16 cellular contexts compared by ENCODE assay signal in genomic region chr4:86600007-86600653, GRCh38. TPM values are rescaled to one million over a fixed set of nuclear protein-coding genes. Genes with fewer than 3 reads are reported as not detected.
A peak's percentile ranks its signal among the peaks of the same experiment; 100 is the strongest.
DNase-seq lines count a peak whose midpoint lies in the region; ATAC-seq and TF ChIP-seq lines count a peak whose summit lies in the region.
"Had no signal": no experiment of that assay in that cellular context is flagged by ENCODE, and none has a peak within 500 bp of the region (broad histone marks: within the 10 kb centered on the region; RNA-seq: fewer than 3 reads in every experiment).

No MANE protein-coding gene starts in this region.

- H4K20me1 ChIP-seq in GM23248 (ENCODE audit: insufficient read depth) = no peaks in the 10 kb centered on the region

- H3K9ac ChIP-seq in GM23248 = no peak overlapping the region

- H3K4me1 ChIP-seq in A673 (ENCODE audit: insufficient read depth, low read length, poor library complexity, severe bottlenecking) (peaks cover 29% of the 10 kb centered on the region), GM23248 (ENCODE audit: insufficient read depth) (peaks cover 20% of the 10 kb centered on the region), RWPE2 (ENCODE audit: insufficient read depth, poor library complexity, severe bottlenecking) (peaks cover 50% of the 10 kb centered on the region), esophagus squamous epithelium (peaks cover 7 to 83% (median 12%) of the 10 kb centered on the region in 3 donors)

- ATAC-seq in RWPE2 (ENCODE audit: low read depth) = 0 out of 3 replicates have a peak, but pooled peaks have one; percentile 25
- ATAC-seq in GM21529 (IDR thresholded peaks at IDR 0.05; ENCODE audit: unreplicated experiment) = no peak

- no peak for TF ChIP-seq POLR2A in esophagus squamous epithelium (IDR thresholded peaks at IDR 0.05)

- no peak for DNase-seq in A673 (ENCODE audit: low spot score)
- peak; percentile 6 for DNase-seq in GM23248
- DNase-seq in RWPE2 (ENCODE audit: low spot score) = no peak
- DNase-seq in kidney tubule cell (ENCODE audit: low spot score) = peak; percentile 30
- no peak for DNase-seq in COLO668 (lab: John Stamatoyannopoulos, UW; ENCODE audit: unreplicated experiment)
- DNase-seq in esophagus squamous epithelium (lab: John Stamatoyannopoulos, UW) = no peak
- DNase-seq: C1 segment of cervical spinal cord, GF-D8, NCI-H1092 treated with DMSO at 0.1 percent for 48 hours, NCI-H146, NCI-H2029 treated with DMSO at 0.1 percent for 48 hours, NCI-H446 treated with DMSO at 0.1 percent for 48 hours, SHP77 treated with DMSO at 0.1 percent for 48 hours had no signal

- intact Hi-C loops in A673 (cut with micrococcal nuclease; ENCODE audit: unreplicated experiment) (no loop called here), esophagus squamous epithelium (cut with DNase I) (no loop called here)

- peaks cover 17% of the 10 kb centered on the region for H3F3A ChIP-seq in GM23248 (ENCODE audit: insufficient read depth)

- H3K9me2 ChIP-seq in GM23248 (ENCODE audit: insufficient read depth) = no peaks in the 10 kb centered on the region

- H3K27ac ChIP-seq in A673 (ENCODE audit: low read depth, low read length, poor library complexity, severe bottlenecking) (no peak overlapping the region), GM23248 (no peak overlapping the region), RWPE2 (ENCODE audit: poor library complexity, severe bottlenecking) (no peak overlapping the region), esophagus squamous epithelium (no peak overlapping the region)

- POLR2A ChIA-PET in A673 (lab: Charles Lee; ENCODE audit: low non-redundant PET) = no interaction called here

- H3K36me3 ChIP-seq in A673 (ENCODE audit: insufficient read depth, low read length, poor library complexity, severe bottlenecking) (peaks cover 6% of the 10 kb centered on the region), GM23248 (ENCODE audit: low read depth) (no peaks in the 10 kb centered on the region), RWPE2 (ENCODE audit: low read depth) (no peaks in the 10 kb centered on the region; the same call in 1 of the 2 replicates), esophagus squamous epithelium (no peaks in the 10 kb centered on the region)

- peak overlapping the region; percentile 15 for H3K4me3 ChIP-seq in A673 (ENCODE audit: low read depth, low read length, poor library complexity, severe bottlenecking)
- no peak overlapping the region for H3K4me3 ChIP-seq in GM23248
- no peak overlapping the region for H3K4me3 ChIP-seq in RWPE2 (ENCODE audit: severe bottlenecking)
- no peak overlapping the region for H3K4me3 ChIP-seq in esophagus squamous epithelium

- no peaks in the 10 kb centered on the region for H3K27me3 ChIP-seq in A673 (replicated peaks; ENCODE audit: insufficient read depth, low read depth, low read length, poor library complexity)
- H3K27me3 ChIP-seq in GM23248 (replicated peaks; ENCODE audit: insufficient read depth) = no peaks in the 10 kb centered on the region
- H3K27me3 ChIP-seq in RWPE2 (ENCODE audit: insufficient read depth, poor library complexity, severe bottlenecking) = no peaks in the 10 kb centered on the region
- no peaks in the 10 kb centered on the region for H3K27me3 ChIP-seq in esophagus squamous epithelium

- in situ Hi-C loops in GM23248 (cut with MboI) = no loop called here

- WGBS in GM23248 (ENCODE audit: low coverage in 1 of 2, low lambda C conversion rate in 2 of 2, missing lambda C conversion rate in 2 of 2), 2 experiments = 50 to 63% methylated on average over 1 of the region's 1 CpG
- WGBS in esophagus squamous epithelium, 2 donors = 65 to 83% methylated on average over 1 of the region's 1 CpG

- H3K79me2 ChIP-seq in GM23248 (ENCODE audit: insufficient read depth) = peaks cover 94% of the 10 kb centered on the region

- CTCF ChIA-PET in A673 (lab: Charles Lee) = no interaction called here

- BruUV-seq in A673 (replicated peaks; lab: Mats Ljungman, UMichigan) = no TSS peak

- peak overlapping the region; percentile 2 for H3K4me2 ChIP-seq in GM23248 (ENCODE audit: unreplicated experiment)

- TF ChIP-seq CTCF in A673 (conservative IDR thresholded peaks at IDR 0.05; ENCODE audit: low read depth, low read length) = no peak
- TF ChIP-seq CTCF in RWPE2 (IDR thresholded peaks at IDR 0.05; ENCODE audit: poor library complexity, severe bottlenecking) = no peak
- no peak for TF ChIP-seq CTCF in esophagus squamous epithelium (IDR thresholded peaks at IDR 0.05)

- no peaks in the 10 kb centered on the region for H3K9me3 ChIP-seq in A673 (ENCODE audit: low read depth, low read length, poor library complexity, severe bottlenecking)
- no peaks in the 10 kb centered on the region for H3K9me3 ChIP-seq in GM23248 (ENCODE audit: low read depth)
- no peaks in the 10 kb centered on the region for H3K9me3 ChIP-seq in RWPE2 (ENCODE audit: severe bottlenecking)
- no peaks in the 10 kb centered on the region for H3K9me3 ChIP-seq in esophagus squamous epithelium

- no peak overlapping the region for H2AFZ ChIP-seq in GM23248

RNA-seq across cellular contexts. Expression of gene PTPN13, which starts 6.0 kb away (rescaled TPM):
- total RNA-seq in A673 (2021) = 103 and 107 TPM in 2 replicates
- total RNA-seq in GM23248 (2014; rRNA removed; shearing (Covaris generic)) = 42.7 and 43.2 TPM in 2 replicates
- 11.6 and 13.0 TPM in 2 replicates for polyA plus RNA-seq in GM23248 (2016; fragmentation: Nextera tagmentation; extraction: Ambion mirVana)
- total RNA-seq in esophagus squamous epithelium = 10 to 100 TPM; 44.8 to 94.9 (median 66.7) TPM
- total RNA-seq: LHCN-M2, OCI-LY7 had no signal

Comparison
In these comparisons a context has a peak if more than half of its experiments do, and no peak if none do; other contexts are left out.
1. DNase-seq: peak in GM23248 (single experiment) and kidney tubule cell (single experiment); none in A673 (single experiment), RWPE2 (single experiment), COLO668 (single experiment) and esophagus squamous epithelium (single experiment).